ENCODE assay signal across 9 cellular contexts in the genomic region with DNA sequence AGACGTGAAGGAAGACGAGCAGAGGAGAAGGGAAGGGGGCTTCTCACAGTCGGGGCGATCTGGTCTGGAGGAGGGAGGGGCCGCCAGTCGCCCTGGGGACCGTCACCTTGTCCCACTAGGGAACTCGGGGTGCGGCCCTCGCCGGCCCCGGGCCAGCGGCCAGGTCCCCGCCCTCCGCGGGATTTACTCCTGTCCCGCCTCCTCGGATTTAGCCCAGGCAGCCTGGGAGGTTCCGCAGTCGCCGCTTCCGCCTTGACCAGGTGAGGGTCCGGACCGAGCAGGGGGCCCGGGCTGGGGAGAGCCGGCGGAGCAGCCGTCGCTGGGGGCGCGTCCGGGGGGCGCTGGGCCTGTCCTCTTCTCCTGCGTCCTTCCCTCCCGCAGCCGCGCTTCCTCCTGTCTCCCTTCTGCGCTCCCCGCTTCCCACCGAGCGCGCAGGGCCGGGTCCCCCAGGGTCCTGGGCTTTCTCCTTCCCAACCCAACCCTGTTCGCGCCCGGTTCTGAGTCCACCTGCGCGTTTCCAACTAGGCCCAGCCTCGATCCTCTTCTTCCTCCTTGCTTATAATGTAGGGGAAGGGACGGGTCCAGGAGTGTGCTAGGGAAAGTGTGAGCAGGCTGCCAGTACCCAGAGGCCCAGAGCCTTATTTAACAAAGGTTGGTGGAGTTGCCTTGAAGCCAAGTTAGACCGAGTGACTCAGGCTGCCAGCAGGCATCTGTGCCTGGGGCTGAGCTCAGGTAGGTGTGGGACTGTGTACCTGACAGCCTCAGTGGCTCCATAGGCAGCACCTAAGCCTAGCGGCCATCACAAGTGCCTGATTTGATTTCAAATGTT. TPM values are rescaled to one million over a fixed set of nuclear protein-coding genes. Genes with fewer than 3 reads are reported as not detected.
DNase-seq lines count a peak whose midpoint lies in the region; TF ChIP-seq lines count a peak whose summit lies in the region.
"Had no signal": no experiment of that assay in that cellular context is flagged by ENCODE, and none has a peak within 500 bp of the region (broad histone marks: within the 10 kb centered on the region; RNA-seq: fewer than 3 reads in every experiment).

A gene (plus strand): TSS at position 235 of the 829 bp plus-strand sequence. CDS start 1,838 bp downstream, outside the sequence.

- H3K27me3 Mint-ChIP-seq in T-helper 2 cell treated with Interferon-gamma antibody and Interleukin-4, amounts not matched to agents 5 μg/mL and 100 μg/mL, for 36 hours (ENCODE audit: low read depth): peaks cover 37% of the 10 kb centered on the region

- H3K4me3 Mint-ChIP-seq in T-helper 2 cell treated with Interferon-gamma antibody and Interleukin-4, amounts not matched to agents 5 μg/mL and 100 μg/mL, for 36 hours: no peak within 1 kb of the TSS

- H3K36me3 ChIP-seq in WERI-Rb-1: peaks cover 17% of the 10 kb centered on the region
- H3K36me3 ChIP-seq in right atrium auricular region: no peaks in the 10 kb centered on the region
- no peaks in the 10 kb centered on the region for H3K36me3 ChIP-seq in effector memory CD4-positive, alpha-beta T cell (ENCODE audit: control insufficient read depth, insufficient read depth, low read length)
- H3K36me3 ChIP-seq in MG63: no peaks in the 10 kb centered on the region

- H3K4me3 ChIP-seq in WERI-Rb-1 (ENCODE audit: low read depth, low read length): peak within 1 kb of the TSS; percentile 61
- peak within 1 kb of the TSS; percentile 44 to 55 for H3K4me3 ChIP-seq in right atrium auricular region
- peak within 1 kb of the TSS; percentile 48 for H3K4me3 ChIP-seq in retinal pigment epithelial cell (ENCODE audit: low read length)
- no peak within 1 kb of the TSS for H3K4me3 ChIP-seq in effector memory CD4-positive, alpha-beta T cell (ENCODE audit: insufficient read depth, low read depth, low read length, poor library complexity, severe bottlenecking)
- H3K4me3 ChIP-seq in MG63: no peak within 1 kb of the TSS

- H3K4me1 ChIP-seq in right atrium auricular region: peaks cover 0 to 31% of the 10 kb centered on the region in 2 donors
- H3K4me1 ChIP-seq in effector memory CD4-positive, alpha-beta T cell (ENCODE audit: control insufficient read depth, insufficient read depth, low read length, poor library complexity, severe bottlenecking): peaks cover 15% of the 10 kb centered on the region

- DNase-seq in DMS53 treated with DMSO at 0.1 percent for 48 hours (lab: John Stamatoyannopoulos, UW; ENCODE audit: unreplicated experiment) (peak; percentile 25), WERI-Rb-1 (peak; percentile 72), right atrium auricular region (ENCODE audit: low spot score) (no peak), retinal pigment epithelial cell (ENCODE audit: low read depth) (no peak), MG63 (no peak), NCI-H2107 treated with DMSO at 0.1 percent for 48 hours (lab: John Stamatoyannopoulos, UW; ENCODE audit: unreplicated experiment) (no peak)
- no peak for DNase-seq in T-helper 2 cell treated with Interferon-gamma antibody and Interleukin-4, amounts not matched to agents 5 μg/mL and 100 μg/mL, for 36 hours (ENCODE audit: low spot score)
- DNase-seq in effector memory CD4-positive, alpha-beta T cell: no peak
- DNase-seq: dermis blood vessel endothelial cell had no signal

- H3K27me3 ChIP-seq in WERI-Rb-1 (ENCODE audit: insufficient read depth, low read depth, severe bottlenecking) (no peaks in the 10 kb centered on the region), right atrium auricular region (no peaks in the 10 kb centered on the region), MG63 (no peaks in the 10 kb centered on the region)
- H3K27me3 ChIP-seq in effector memory CD4-positive, alpha-beta T cell (replicated peaks; ENCODE audit: control insufficient read depth, insufficient read depth, low read length, poor library complexity, severe bottlenecking): peaks cover 10% of the 10 kb centered on the region

- no peaks in the 10 kb centered on the region for H3K9me3 ChIP-seq in WERI-Rb-1 (ENCODE audit: severe bottlenecking)
- no peaks in the 10 kb centered on the region for H3K9me3 ChIP-seq in right atrium auricular region
- no peaks in the 10 kb centered on the region for H3K9me3 ChIP-seq in effector memory CD4-positive, alpha-beta T cell (ENCODE audit: control insufficient read depth, low read length)
- no peaks in the 10 kb centered on the region for H3K9me3 ChIP-seq in MG63

- H3K9me3 Mint-ChIP-seq in T-helper 2 cell treated with Interferon-gamma antibody and Interleukin-4, amounts not matched to agents 5 μg/mL and 100 μg/mL, for 36 hours: peaks cover 5% of the 10 kb centered on the region

- H3K27ac ChIP-seq in WERI-Rb-1: peak within 1 kb of the TSS; percentile 19; the same call in 1 of the 2 replicates
- H3K27ac ChIP-seq in right atrium auricular region: peak within 1 kb of the TSS; percentile 38 to 45
- no peak within 1 kb of the TSS for H3K27ac ChIP-seq in effector memory CD4-positive, alpha-beta T cell (ENCODE audit: insufficient read depth, low read length, poor library complexity, severe bottlenecking)

- peaks cover 5% of the 10 kb centered on the region for H3K4me1 Mint-ChIP-seq in T-helper 2 cell treated with Interferon-gamma antibody and Interleukin-4, amounts not matched to agents 5 μg/mL and 100 μg/mL, for 36 hours (ENCODE audit: low read depth)

- no peak within 1 kb of the TSS for H3K27ac Mint-ChIP-seq in T-helper 2 cell treated with Interferon-gamma antibody and Interleukin-4, amounts not matched to agents 5 μg/mL and 100 μg/mL, for 36 hours

- peaks cover 3% of the 10 kb centered on the region for H3K36me3 Mint-ChIP-seq in T-helper 2 cell treated with Interferon-gamma antibody and Interleukin-4, amounts not matched to agents 5 μg/mL and 100 μg/mL, for 36 hours (ENCODE audit: low read depth)

- TF ChIP-seq CTCF in WERI-Rb-1 (IDR thresholded peaks at IDR 0.05; ENCODE audit: low read depth, low read length): no peak
- no peak for TF ChIP-seq CTCF in right atrium auricular region (IDR thresholded peaks at IDR 0.05)
- TF ChIP-seq CTCF in retinal pigment epithelial cell (conservative IDR thresholded peaks at IDR 0.05; ENCODE audit: low read depth, low read length): no peak

RNA-seq across cellular contexts. Expression of the gene that starts here (rescaled TPM):
- total RNA-seq in right atrium auricular region: 1 to 10 TPM; 4.1 to 4.8 TPM
- not detected in 2 replicates for total RNA-seq in MG63 (2014; rRNA removed; shearing (Covaris generic); ENCODE audit: low replicate concordance)

Comparison
In these comparisons a context has a peak if more than half of its experiments do, and no peak if none do; other contexts are left out.
1. DNase-seq: peak in DMS53 treated with DMSO at 0.1 percent for 48 hours (single experiment) and WERI-Rb-1 (single experiment); none in right atrium auricular region (single experiment), retinal pigment epithelial cell (single experiment), T-helper 2 cell treated with Interferon-gamma antibody and Interleukin-4, amounts not matched to agents 5 μg/mL and 100 μg/mL, for 36 hours (single experiment), effector memory CD4-positive, alpha-beta T cell (0 of 3), MG63 (single experiment) and NCI-H2107 treated with DMSO at 0.1 percent for 48 hours (single experiment).
2. H3K4me3 ChIP-seq: peak in WERI-Rb-1 (single experiment), right atrium auricular region (2 of 2) and retinal pigment epithelial cell (single experiment); none in effector memory CD4-positive, alpha-beta T cell (single experiment) and MG63 (single experiment).